ENCODE assay signal across 9 cellular contexts in the genomic region with DNA sequence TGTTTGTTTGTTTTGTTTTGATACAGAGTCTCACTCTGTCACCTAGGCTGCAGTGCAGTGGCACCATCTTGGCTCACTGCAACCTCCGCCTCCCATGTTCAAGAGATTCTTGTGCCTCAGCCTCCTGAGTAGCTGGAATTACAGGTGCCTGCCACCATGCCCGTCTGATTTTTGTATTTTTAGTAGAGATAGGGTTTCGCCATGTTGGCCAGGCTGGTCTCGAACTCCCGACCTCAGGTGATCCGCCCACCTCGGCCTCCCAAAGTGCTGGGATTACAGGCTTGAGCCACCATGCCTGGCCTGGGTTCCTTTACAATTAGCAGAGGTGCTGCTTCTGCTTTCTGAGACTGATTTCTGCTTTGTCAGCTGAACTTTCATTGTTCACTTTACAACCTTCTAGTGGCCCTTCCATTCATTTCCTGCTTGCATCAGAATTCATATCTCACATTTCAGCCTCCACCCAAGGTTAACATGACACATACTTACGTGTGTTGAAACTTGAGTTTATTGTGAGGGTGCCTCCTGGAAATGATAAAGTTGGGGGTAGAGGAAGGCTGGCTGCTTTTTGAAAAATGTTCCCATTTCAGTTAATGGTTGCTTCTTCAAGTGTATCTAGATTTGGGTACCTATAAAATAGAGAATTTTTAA. TPM values are rescaled to one million over a fixed set of nuclear protein-coding genes. Genes with fewer than 3 reads are reported as not detected.
A peak's percentile ranks its signal among the peaks of the same experiment; 100 is the strongest.
DNase-seq lines count a peak whose midpoint lies in the region; ATAC-seq, FAIRE-seq and TF ChIP-seq lines count a peak whose summit lies in the region.
"Not testable (repeated sequence)": the region's sequence is repeated elsewhere in the genome, so short reads cannot be mapped to it uniquely, and the experiment has no call there.
"Had no signal": no experiment of that assay in that cellular context is flagged by ENCODE, and none has a peak within 500 bp of the region (broad histone marks: within the 10 kb centered on the region; RNA-seq: fewer than 3 reads in every experiment).

No MANE protein-coding gene starts in this region.

- not testable (repeated sequence) for H3K27ac ChIP-seq in HepG2 (ENCODE audit: extremely low read length, insufficient read depth, low read length)
- H3K27ac ChIP-seq in skeletal muscle tissue (ENCODE audit: low read depth, low read length), result peak overlapping the region; percentile 2

- CTCF ChIA-PET in HepG2 (lab: Yijun Ruan, JAX; ENCODE audit: low intra/inter-chr PET ratio, low total read pairs), result not testable (repeated sequence)

- H3K4me3 ChIP-seq in HFF-Myc (replicated peaks; ENCODE audit: low read depth, low read length), result 0 out of 2 replicates have a peak overlapping the region, but pooled peaks have one; percentile 5
- H3K4me3 ChIP-seq in HepG2 (replicated peaks in 1 of 3; ENCODE audit: insufficient read depth in 1 of 3, low read depth in 2 of 3, low read length in 3 of 3); skeletal muscle tissue (ENCODE audit: low read length in 3 of 3): not testable (repeated sequence)

- not testable (repeated sequence) for BruUV-seq in HepG2 (replicated peaks; lab: Mats Ljungman, UMichigan)

- WGBS in HepG2 (ENCODE audit: low lambda C conversion rate), result 91% methylated on average over 8 of the region's 8 CpGs

- not testable (repeated sequence) for H3K9me3 Mint-ChIP-seq in activated naive CD8-positive, alpha-beta T cell (ENCODE audit: low read depth)

- TF ChIP-seq RAD21 in HepG2 (CRISPR knock-in tag; IDR thresholded peaks at IDR 0.05), result not testable (repeated sequence)

- H3K27me3 ChIP-seq in HepG2 (ENCODE audit: control insufficient read depth in 1 of 2, insufficient read depth in 2 of 2, low read length in 2 of 2); skeletal muscle tissue (ENCODE audit: control insufficient read depth in 3 of 3, insufficient read depth in 3 of 3, low read length in 3 of 3): not testable (repeated sequence)

- TF ChIP-seq POLR2A in HepG2 (IDR thresholded peaks at IDR 0.05; ENCODE audit: insufficient read depth in 1 of 2, low read depth in 2 of 2, low read length in 2 of 2), result not testable (repeated sequence)

- H3K9me3 ChIP-seq in T-helper 17 cell (ENCODE audit: control insufficient read depth, low read length, poor library complexity, severe bottlenecking); HepG2 (ENCODE audit: low read length); skeletal muscle tissue (ENCODE audit: control insufficient read depth in 3 of 3, low read length in 3 of 3): not testable (repeated sequence)

- intact Hi-C loops in HepG2 (cut with micrococcal nuclease; ENCODE audit: unreplicated experiment), result not testable (repeated sequence)

- not testable (repeated sequence) for TF ChIP-seq CTCF in HFF-Myc (IDR thresholded peaks at IDR 0.05; ENCODE audit: low read depth, low read length, missing control alignments); HepG2 (CRISPR knock-in tag; IDR thresholded peaks at IDR 0.05)

- not testable (repeated sequence) for TF ChIP-seq EP300 in HepG2 (IDR thresholded peaks at IDR 0.05; ENCODE audit: low read depth in 2 of 2, low read length in 2 of 2); HepG2 (CRISPR knock-in tag; IDR thresholded peaks at IDR 0.05; ENCODE audit: borderline replicate concordance)

- DNase-seq in AG20443 (ENCODE audit: low spot score) (peak; percentile 56), HFF-Myc (ENCODE audit: extremely low read depth, low read depth) (peak; percentile 57), NCI-H460 (ENCODE audit: extremely low read depth, low read depth) (peak; percentile 90), HepG2 (ENCODE audit: low spot score) (peak; percentile 41)
- DNase-seq in T-helper 17 cell, result not testable (repeated sequence)

- in situ Hi-C loops in HepG2 (cut with HindIII; ENCODE audit: extremely low pct_ligation_motif_present, low pct_unique_long_range_greater_than_20kb), result not testable (repeated sequence)

- not testable (repeated sequence) for H3K9ac ChIP-seq in HepG2 (ENCODE audit: insufficient read depth, low read depth, low read length); skeletal muscle tissue (ENCODE audit: low read depth in 1 of 3, low read length in 3 of 3)

- not testable (repeated sequence) for H4K20me1 ChIP-seq in HepG2 (ENCODE audit: insufficient read depth, low read length)

- H3K4me3 Mint-ChIP-seq in T-helper 17 cell, result peak overlapping the region; percentile 53
- H3K4me3 Mint-ChIP-seq in activated naive CD8-positive, alpha-beta T cell, result peak overlapping the region; percentile 59

- POLR2A ChIA-PET in HepG2 (lab: Yijun Ruan, JAX), result interaction anchor here (1.2 kb wide), 1 partner anchor 42 kb away, joined by 3 read pairs; no protein-coding TSS in a partner anchor

- peaks cover 4 to 20% of the 10 kb centered on the region in 2 experiments for H3K36me3 ChIP-seq in HepG2 (replicated peaks in 1 of 2; ENCODE audit: control insufficient read depth in 1 of 2, insufficient read depth in 2 of 2, low read length in 2 of 2)
- H3K36me3 ChIP-seq in skeletal muscle tissue (ENCODE audit: control insufficient read depth in 3 of 3, insufficient read depth in 3 of 3, low read length in 3 of 3), result peaks cover 10 to 16% (median 13%) of the 10 kb centered on the region in 3 donors

- not testable (repeated sequence) for H3K36me3 Mint-ChIP-seq in T-helper 17 cell (ENCODE audit: low read depth); activated naive CD8-positive, alpha-beta T cell

- peaks cover 46% of the 10 kb centered on the region for H3K4me1 Mint-ChIP-seq in T-helper 17 cell
- peaks cover 59% of the 10 kb centered on the region for H3K4me1 Mint-ChIP-seq in activated naive CD8-positive, alpha-beta T cell (ENCODE audit: low read depth)

- H3K27ac Mint-ChIP-seq in T-helper 17 cell, result peak overlapping the region; percentile 54
- H3K27ac Mint-ChIP-seq in activated naive CD8-positive, alpha-beta T cell, result peak overlapping the region; percentile 89

- H3K4me1 ChIP-seq in HepG2 (ENCODE audit: insufficient read depth, low read length) (peaks cover 40% of the 10 kb centered on the region), skeletal muscle tissue (ENCODE audit: control insufficient read depth in 3 of 3, insufficient read depth in 3 of 3, low read length in 3 of 3) (peaks cover 22 to 35% (median 28%) of the 10 kb centered on the region in 3 donors)

- H3K27me3 Mint-ChIP-seq in T-helper 17 cell; activated naive CD8-positive, alpha-beta T cell: not testable (repeated sequence)

- not testable (repeated sequence) for H3K4me2 ChIP-seq in HepG2 (ENCODE audit: low read depth, low read length)

- not testable (repeated sequence) for ATAC-seq in T-helper 17 cell, HepG2
- ATAC-seq in esophagus mucosa, result peak; percentile 78

- peaks cover 49% of the 10 kb centered on the region for H3K79me2 ChIP-seq in HepG2 (ENCODE audit: insufficient read depth, low read length)

- H2AFZ ChIP-seq in HepG2 (ENCODE audit: low read length), result not testable (repeated sequence)

- FAIRE-seq in HepG2 (lab: Jason Lieb, UNC), result not testable (repeated sequence)

RNA-seq across cellular contexts. Expression of gene ARPC1A, which starts 4.7 kb away (rescaled TPM):
- total RNA-seq in NCI-H460 (2014; rRNA removed; shearing (Covaris generic)), result 162 and 177 TPM in 2 replicates
- 167 and 168 TPM in 2 replicates for polyA plus RNA-seq in NCI-H460 (2014; cell fraction: nucleus; rRNA removed)
- total RNA-seq in T-helper 17 cell, result 10 to 100 TPM; 29.2 to 37.7 TPM
- total RNA-seq in esophagus mucosa, result 182 TPM
- total RNA-seq in HepG2 (2016; rRNA removed; fragmentation: Illumina TruSeq; extraction: Trizol), result 88.5 and 89.7 TPM in 2 replicates
- 352 and 381 TPM in 2 replicates for total RNA-seq in HepG2 (2016; cell fraction: cytosol; rRNA removed; fragmentation: Illumina TruSeq; extraction: Trizol; ENCODE audit: low read depth)
- 88.4 and 99.3 TPM in 2 replicates for total RNA-seq in HepG2 (2016; cell fraction: insoluble cytoplasmic fraction; rRNA removed; fragmentation: Illumina TruSeq; extraction: Trizol)
- 379 and 382 TPM in 2 replicates for total RNA-seq in HepG2 (2016; cell fraction: membrane; rRNA removed; fragmentation: Illumina TruSeq; extraction: Trizol)
- total RNA-seq in HepG2 (2016; cell fraction: nucleus; rRNA removed; fragmentation: Illumina TruSeq; extraction: Trizol), result 36.5 and 43.0 TPM in 2 replicates
- polyA plus RNA-seq in HepG2 (2011; rRNA removed), result 44.3 and 46.8 TPM in 2 replicates
- 69.4 and 70.9 TPM in 2 replicates for polyA plus RNA-seq in HepG2 (2011; cell fraction: cytosol; rRNA removed)
- polyA plus RNA-seq in HepG2 (2011; cell fraction: nucleus; rRNA removed), result 27.0 and 30.7 TPM in 2 replicates
- 77.3 and 81.6 TPM in 2 replicates for polyA plus RNA-seq in HepG2 (2012)
- 628 and 647 TPM in 2 replicates for polyA plus RNA-seq in HepG2 (2016; cell fraction: cytosol; fragmentation: Illumina TruSeq; extraction: Trizol; ENCODE audit: low read depth)
- polyA plus RNA-seq in HepG2 (2016; cell fraction: insoluble cytoplasmic fraction; fragmentation: Illumina TruSeq; extraction: Trizol; ENCODE audit: low read depth), result 133 and 136 TPM in 2 replicates
- 501 and 566 TPM in 2 replicates for polyA plus RNA-seq in HepG2 (2016; cell fraction: membrane; fragmentation: Illumina TruSeq; extraction: Trizol; ENCODE audit: low read depth)
- polyA plus RNA-seq in HepG2 (2016; cell fraction: nucleus; fragmentation: Illumina TruSeq; extraction: Trizol; ENCODE audit: insufficient read depth, low read depth), result 71.6 and 84.3 TPM in 2 replicates
- 89.0 and 132 TPM in 2 replicates for polyA minus RNA-seq in HepG2 (2011; rRNA and poly(A)+ RNA removed; ENCODE audit: low replicate concordance)
- polyA minus RNA-seq in HepG2 (2011; cell fraction: cytosol; rRNA and poly(A)+ RNA removed), result 36.2 and 38.2 TPM in 2 replicates
- 21.1 and 31.1 TPM in 2 replicates for polyA minus RNA-seq in HepG2 (2011; cell fraction: nucleus; rRNA and poly(A)+ RNA removed)
- 53.2 TPM for total RNA-seq in skeletal muscle tissue

RNA-seq across cellular contexts. Expression of gene ARPC1B, which starts 44.1 kb away (rescaled TPM):
- total RNA-seq in NCI-H460 (2014; rRNA removed; shearing (Covaris generic)), result 236 and 247 TPM in 2 replicates
- polyA plus RNA-seq in NCI-H460 (2014; cell fraction: nucleus; rRNA removed), result 441 and 460 TPM in 2 replicates
- total RNA-seq in T-helper 17 cell, result 100 to 1,000 TPM; 185 to 220 TPM
- total RNA-seq in esophagus mucosa, result 53.0 TPM
- 89.1 and 92.2 TPM in 2 replicates for total RNA-seq in HepG2 (2016; rRNA removed; fragmentation: Illumina TruSeq; extraction: Trizol)
- total RNA-seq in HepG2 (2016; cell fraction: cytosol; rRNA removed; fragmentation: Illumina TruSeq; extraction: Trizol; ENCODE audit: low read depth), result 177 and 178 TPM in 2 replicates
- total RNA-seq in HepG2 (2016; cell fraction: insoluble cytoplasmic fraction; rRNA removed; fragmentation: Illumina TruSeq; extraction: Trizol), result 96.5 and 103 TPM in 2 replicates
- 193 and 196 TPM in 2 replicates for total RNA-seq in HepG2 (2016; cell fraction: membrane; rRNA removed; fragmentation: Illumina TruSeq; extraction: Trizol)
- 40.7 and 55.8 TPM in 2 replicates for total RNA-seq in HepG2 (2016; cell fraction: nucleus; rRNA removed; fragmentation: Illumina TruSeq; extraction: Trizol)
- polyA plus RNA-seq in HepG2 (2011; rRNA removed), result 72.9 and 89.3 TPM in 2 replicates
- 96.6 and 133 TPM in 2 replicates for polyA plus RNA-seq in HepG2 (2011; cell fraction: cytosol; rRNA removed)
- polyA plus RNA-seq in HepG2 (2011; cell fraction: nucleus; rRNA removed), result 99.1 and 115 TPM in 2 replicates
- 36.2 and 88.7 TPM in 2 replicates for polyA plus RNA-seq in HepG2 (2012)
- polyA plus RNA-seq in HepG2 (2016; cell fraction: cytosol; fragmentation: Illumina TruSeq; extraction: Trizol; ENCODE audit: low read depth), result 263 and 307 TPM in 2 replicates
- 123 and 124 TPM in 2 replicates for polyA plus RNA-seq in HepG2 (2016; cell fraction: insoluble cytoplasmic fraction; fragmentation: Illumina TruSeq; extraction: Trizol; ENCODE audit: low read depth)
- polyA plus RNA-seq in HepG2 (2016; cell fraction: membrane; fragmentation: Illumina TruSeq; extraction: Trizol; ENCODE audit: low read depth), result 224 and 233 TPM in 2 replicates
- polyA plus RNA-seq in HepG2 (2016; cell fraction: nucleus; fragmentation: Illumina TruSeq; extraction: Trizol; ENCODE audit: insufficient read depth, low read depth), result 78.2 and 84.5 TPM in 2 replicates
- polyA minus RNA-seq in HepG2 (2011; rRNA and poly(A)+ RNA removed; ENCODE audit: low replicate concordance), result 58.7 and 66.9 TPM in 2 replicates
- polyA minus RNA-seq in HepG2 (2011; cell fraction: cytosol; rRNA and poly(A)+ RNA removed), result 37.9 and 45.0 TPM in 2 replicates
- polyA minus RNA-seq in HepG2 (2011; cell fraction: nucleus; rRNA and poly(A)+ RNA removed), result 27.1 and 29.6 TPM in 2 replicates
- total RNA-seq in skeletal muscle tissue, result 44.9 TPM

RNA-seq across cellular contexts. Expression of gene MYH16, which starts 57.8 kb away (rescaled TPM):
- not detected in 2 replicates for total RNA-seq in NCI-H460 (2014; rRNA removed; shearing (Covaris generic))
- not detected in 2 replicates for polyA plus RNA-seq in NCI-H460 (2014; cell fraction: nucleus; rRNA removed)
- not detected for total RNA-seq in T-helper 17 cell
- total RNA-seq in esophagus mucosa, result not detected
- total RNA-seq in HepG2 (2016; rRNA removed; fragmentation: Illumina TruSeq; extraction: Trizol), result 0.15 and 0.20 TPM in 2 replicates
- not detected in 2 replicates for total RNA-seq in HepG2 (2016; cell fraction: cytosol; rRNA removed; fragmentation: Illumina TruSeq; extraction: Trizol; ENCODE audit: low read depth)
- total RNA-seq in HepG2 (2016; cell fraction: insoluble cytoplasmic fraction; rRNA removed; fragmentation: Illumina TruSeq; extraction: Trizol), result 0.15 and 0.37 TPM in 2 replicates
- 0.15 TPM in 1 of 2 replicates, not detected in the other for total RNA-seq in HepG2 (2016; cell fraction: membrane; rRNA removed; fragmentation: Illumina TruSeq; extraction: Trizol)
- 0.13 TPM in 1 of 2 replicates, not detected in the other for total RNA-seq in HepG2 (2016; cell fraction: nucleus; rRNA removed; fragmentation: Illumina TruSeq; extraction: Trizol)
- polyA plus RNA-seq in HepG2 (2011; rRNA removed), result 0.05 and 0.25 TPM in 2 replicates
- 0.06 and 0.11 TPM in 2 replicates for polyA plus RNA-seq in HepG2 (2011; cell fraction: cytosol; rRNA removed)
- 0.05 and 0.08 TPM in 2 replicates for polyA plus RNA-seq in HepG2 (2011; cell fraction: nucleus; rRNA removed)
- 0.05 TPM in 1 of 2 replicates, not detected in the other for polyA plus RNA-seq in HepG2 (2012)
- 0.11 and 0.15 TPM in 2 replicates for polyA plus RNA-seq in HepG2 (2016; cell fraction: cytosol; fragmentation: Illumina TruSeq; extraction: Trizol; ENCODE audit: low read depth)
- polyA plus RNA-seq in HepG2 (2016; cell fraction: insoluble cytoplasmic fraction; fragmentation: Illumina TruSeq; extraction: Trizol; ENCODE audit: low read depth), result 0.11 and 0.27 TPM in 2 replicates
- 0.10 TPM in 1 of 2 replicates, not detected in the other for polyA plus RNA-seq in HepG2 (2016; cell fraction: membrane; fragmentation: Illumina TruSeq; extraction: Trizol; ENCODE audit: low read depth)
- polyA plus RNA-seq in HepG2 (2016; cell fraction: nucleus; fragmentation: Illumina TruSeq; extraction: Trizol; ENCODE audit: insufficient read depth, low read depth), result not detected in 2 replicates
- not detected in 2 replicates for polyA minus RNA-seq in HepG2 (2011; rRNA and poly(A)+ RNA removed; ENCODE audit: low replicate concordance)
- not detected in 2 replicates for polyA minus RNA-seq in HepG2 (2011; cell fraction: cytosol; rRNA and poly(A)+ RNA removed)
- not detected in 2 replicates for polyA minus RNA-seq in HepG2 (2011; cell fraction: nucleus; rRNA and poly(A)+ RNA removed)
- not detected for total RNA-seq in skeletal muscle tissue
- total RNA-seq: activated CD8-positive, alpha-beta memory T cell treated with anti-CD3 and anti-CD28 coated beads for 36 hours had no signal
